In the genomic region with DNA sequence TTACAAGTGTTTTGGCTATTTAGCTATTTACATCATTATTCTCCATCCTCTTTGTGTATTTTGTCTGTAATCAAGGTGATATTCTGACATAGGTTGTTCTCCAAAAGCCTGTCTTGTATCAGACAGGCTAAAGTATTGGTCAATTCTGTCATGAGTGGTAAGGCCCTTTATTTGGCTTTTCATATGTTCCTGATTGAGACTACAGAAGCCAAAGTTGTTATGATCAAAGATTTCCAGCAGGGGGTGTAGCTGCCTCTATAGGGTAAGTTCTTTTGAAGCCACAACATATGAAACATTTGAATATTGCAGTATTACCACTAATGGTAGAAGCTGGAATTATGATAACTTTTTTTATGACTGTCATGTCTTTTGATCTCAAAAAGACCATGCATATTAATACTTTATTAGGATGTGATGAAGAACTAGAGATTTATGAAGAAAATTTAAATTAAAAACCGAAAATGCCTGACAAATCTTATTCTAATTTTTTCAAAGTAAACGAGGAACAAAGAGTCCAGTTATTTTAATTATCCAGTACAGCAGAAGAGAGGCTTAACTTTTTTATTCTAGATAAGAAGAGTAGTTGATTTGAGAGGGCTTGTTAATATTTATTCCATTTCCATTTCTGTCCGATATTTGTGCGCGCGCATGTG, we compare ENCODE assay signal across 8 cellular contexts. TPM values are rescaled to one million over a fixed set of nuclear protein-coding genes. Genes with fewer than 3 reads are reported as not detected.
A peak's percentile ranks its signal among the peaks of the same experiment; 100 is the strongest.
DNase-seq lines count a peak whose midpoint lies in the region; ATAC-seq and TF ChIP-seq lines count a peak whose summit lies in the region.

No MANE protein-coding gene starts in this region.

- H3K27me3 ChIP-seq in lung (ENCODE audit: control insufficient read depth, insufficient read depth): no peaks in the 10 kb centered on the region
- no peaks in the 10 kb centered on the region for H3K27me3 ChIP-seq in thoracic aorta (replicated peaks; ENCODE audit: insufficient read depth)

- peaks cover 0 to 5% of the 10 kb centered on the region in 2 donors for H3K4me1 ChIP-seq in lung (ENCODE audit: control insufficient read depth in 2 of 2, insufficient read depth in 2 of 2, low read length in 2 of 2)
- peaks cover 5 to 20% of the 10 kb centered on the region in 2 donors for H3K4me1 ChIP-seq in thoracic aorta (ENCODE audit: control insufficient read depth in 1 of 2, low read depth in 2 of 2)

- TF ChIP-seq CTCF in Calu3 (IDR thresholded peaks at IDR 0.05; ENCODE audit: unreplicated experiment) (peak; percentile 45), lung (IDR thresholded peaks at IDR 0.05; ENCODE audit: control extremely low read depth, extremely low read depth) (peak; percentile 56), thoracic aorta (IDR thresholded peaks at IDR 0.05) (peak; percentile 70)

- peaks cover 40% of the 10 kb centered on the region for H3K36me3 Mint-ChIP-seq in Calu3 (ENCODE audit: insufficient read depth, unreplicated experiment)

- H3K4me3 Mint-ChIP-seq in Calu3 (ENCODE audit: low read depth, unreplicated experiment): peak overlapping the region; percentile 84

- peak overlapping the region; percentile 86 for H3K27ac Mint-ChIP-seq in Calu3 (ENCODE audit: unreplicated experiment)

- no peaks in the 10 kb centered on the region for H3K9me3 Mint-ChIP-seq in Calu3 (ENCODE audit: low read depth, unreplicated experiment)

- no peaks in the 10 kb centered on the region for H3K36me3 ChIP-seq in lung (ENCODE audit: control insufficient read depth in 2 of 2, insufficient read depth in 2 of 2, low read length in 2 of 2)
- H3K36me3 ChIP-seq in thoracic aorta: no peaks in the 10 kb centered on the region

- DNase-seq in Calu3 (peak; percentile 65), NCI-H1417 (lab: John Stamatoyannopoulos, UW) (peak; percentile 77 to 92 (median 87)), SW480 (ENCODE audit: low spot score) (peak; percentile 86), cerebellum (ENCODE audit: low spot score) (peak; percentile 34), lung (ENCODE audit: low spot score) (peak; percentile 60), thoracic aorta (ENCODE audit: low spot score) (no peak)

- intact Hi-C loops in Calu3 (cut with micrococcal nuclease; ENCODE audit: unreplicated experiment): loop anchor here (1.0 to 10.0 kb wide), 7 partner anchors 129 to 569 kb away; partner anchors contain the start of genes RNU6-7 and RNU6-8

- 86 to 90% methylated on average over 6 of the region's 6 CpGs for WGBS in lung, 2 donors

- H3K4me3 ChIP-seq in lung (no peak overlapping the region), thoracic aorta (no peak overlapping the region)

- CTCF ChIA-PET in Calu3 (lab: Charles Lee): interaction anchor here (0.6 to 1.4 kb wide), 6 partner anchors 8 to 393 kb away, joined by 3 to 7 read pairs (median 4); no protein-coding TSS in a partner anchor

- H3K27ac ChIP-seq in lung (ENCODE audit: low read depth in 1 of 2, low read length in 1 of 2): no peak overlapping the region
- no peak overlapping the region for H3K27ac ChIP-seq in thoracic aorta

- BruUV-seq in Calu3 (replicated peaks; lab: Mats Ljungman, UMichigan): no TSS peak

- H3K27me3 Mint-ChIP-seq in Calu3 (ENCODE audit: unreplicated experiment): no peaks in the 10 kb centered on the region

- H3K9me3 ChIP-seq in lung (ENCODE audit: control insufficient read depth in 2 of 2, insufficient read depth in 1 of 2, low read length in 1 of 2) (no peaks in the 10 kb centered on the region), thoracic aorta (no peaks in the 10 kb centered on the region)

- ATAC-seq in GM19395 (IDR thresholded peaks at IDR 0.05; ENCODE audit: unreplicated experiment) (peak; percentile 35), lung (ENCODE audit: insufficient read depth, low FRiP score) (no peak), thoracic aorta (ENCODE audit: insufficient number of reproducible peaks, low FRiP score, low read depth) (peak; percentile 8), HG03097 (IDR thresholded peaks at IDR 0.05; ENCODE audit: low FRiP score, unreplicated experiment) (no peak)

- H3K4me1 Mint-ChIP-seq in Calu3 (ENCODE audit: low read depth, unreplicated experiment): peaks cover 9% of the 10 kb centered on the region

RNA-seq across cellular contexts. Expression of gene ARHGAP5, which starts 3.4 kb away (rescaled TPM):
- total RNA-seq in Calu3 (2022) (113 and 132 TPM in 2 replicates), cerebellum (249 TPM), lung (100 to 1,000 TPM in 1 of 2 donors, 10 to 100 TPM in 1; 68.9 to 220 TPM), thoracic aorta (10 to 100 TPM; 77.7 to 93.3 TPM)
- 10 to 100 TPM; 12.3 to 13.4 TPM for polyA plus RNA-seq in lung

Comparison
In these comparisons a context has a peak if more than half of its experiments do, and no peak if none do; other contexts are left out.
1. ATAC-seq: peak in GM19395 (single experiment) and thoracic aorta (single experiment); none in lung (single experiment) and HG03097 (single experiment).
2. Peak in every context shown above with its lines, with median percentiles within 50 percentile points of each other: CTCF ChIP-seq.